Comparison of ENCODE assay signal across 24 cellular contexts in the genomic region with DNA sequence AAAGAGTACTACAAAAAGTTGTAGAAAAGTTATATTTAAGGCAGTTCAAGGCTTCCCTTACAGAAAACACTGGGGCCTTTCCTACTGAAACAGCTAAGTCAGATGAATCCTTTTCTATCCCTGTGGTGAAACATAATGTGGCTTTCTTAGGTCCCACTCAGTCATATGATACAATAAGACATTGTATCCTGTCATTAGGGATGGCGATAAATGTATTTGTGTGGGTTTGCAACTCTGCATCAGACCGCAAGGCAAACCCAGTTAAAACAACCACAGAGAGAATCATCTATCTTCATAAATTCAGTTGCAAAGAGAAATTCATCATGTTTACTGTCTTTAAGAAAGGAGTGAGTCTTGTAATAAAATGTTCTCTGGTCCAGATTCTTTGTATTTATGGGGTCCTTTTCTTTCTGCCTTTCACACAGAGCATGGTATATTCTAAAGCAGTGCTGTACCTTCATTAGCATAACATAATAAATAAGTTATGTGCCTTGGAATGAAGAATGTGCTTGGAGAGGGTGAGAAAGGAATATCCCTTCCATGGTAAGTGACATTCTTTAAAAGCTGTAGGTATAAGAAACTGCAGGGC.
DNase-seq lines count a peak whose midpoint lies in the region; ATAC-seq, FAIRE-seq and TF ChIP-seq lines count a peak whose summit lies in the region.
"Had no signal": no experiment of that assay in that cellular context is flagged by ENCODE, and none has a peak within 500 bp of the region (broad histone marks: within the 10 kb centered on the region; RNA-seq: fewer than 3 reads in every experiment).

No MANE protein-coding gene starts in this region.

- H3K27me3 ChIP-seq in astrocyte (ENCODE audit: insufficient read depth, low read length) (no peaks in the 10 kb centered on the region), BE2C (no peaks in the 10 kb centered on the region)
- H3K27me3 ChIP-seq: Peyer's patch, tibial nerve had no signal

- H3K27ac Mint-ChIP-seq in astrocyte (ENCODE audit: unreplicated experiment), result no peak overlapping the region
- H3K27ac Mint-ChIP-seq in nephron progenitor cell, result peak overlapping the region; percentile 78
- H3K27ac Mint-ChIP-seq: activated CD8-positive, alpha-beta T cell treated with anti-CD3 and anti-CD28 coated beads for 36 hours; activated T-helper 17 cell treated with anti-CD3 and anti-CD28 coated beads, Interleukin-2, amount 50 U/mL, for 72 hours; HFFc6; memory B cell had no signal

- H4K20me1 ChIP-seq in astrocyte (ENCODE audit: insufficient read depth, low read length), result no peaks in the 10 kb centered on the region

- H3K27ac ChIP-seq in astrocyte (ENCODE audit: low read depth, low read length) (no peak overlapping the region), caudate nucleus (ENCODE audit: low read depth, low read length) (no peak overlapping the region)
- H3K27ac ChIP-seq: Peyer's patch had no signal

- no peak for FAIRE-seq in astrocyte (lab: Jason Lieb, UNC)
- FAIRE-seq: bronchial epithelial cell, GM12878 had no signal

- ATAC-seq in HG02885 (IDR thresholded peaks at IDR 0.05; ENCODE audit: poor library complexity, unreplicated experiment), result peak; percentile 10
- ATAC-seq: activated CD8-positive, alpha-beta T cell treated with anti-CD3 and anti-CD28 coated beads for 36 hours; activated T-helper 17 cell treated with anti-CD3 and anti-CD28 coated beads, Interleukin-2, amount 50 U/mL, for 72 hours; left lobe of liver; sciatic nerve had no signal

- no peak overlapping the region for H3K4me3 ChIP-seq in astrocyte (ENCODE audit: insufficient read depth, low read depth, low read length)
- H3K4me3 ChIP-seq in BE2C (ENCODE audit: low read depth, low read length), result no peak overlapping the region
- H3K4me3 ChIP-seq: GM12878, Peyer's patch, tibial nerve had no signal

- H3K4me3 Mint-ChIP-seq in astrocyte (ENCODE audit: unreplicated experiment), result no peak overlapping the region
- peak overlapping the region; percentile 33 for H3K4me3 Mint-ChIP-seq in nephron progenitor cell
- H3K4me3 Mint-ChIP-seq: activated CD8-positive, alpha-beta T cell treated with anti-CD3 and anti-CD28 coated beads for 36 hours; activated T-helper 17 cell treated with anti-CD3 and anti-CD28 coated beads, Interleukin-2, amount 50 U/mL, for 72 hours; HFFc6; memory B cell had no signal

- H3K36me3 ChIP-seq in astrocyte (ENCODE audit: insufficient read depth, low read length) (no peaks in the 10 kb centered on the region), BE2C (no peaks in the 10 kb centered on the region)
- H3K36me3 ChIP-seq: Peyer's patch, tibial nerve had no signal

- no peak overlapping the region for H3K9ac ChIP-seq in astrocyte (ENCODE audit: low read length)

- H3K36me3 Mint-ChIP-seq in astrocyte (ENCODE audit: low read depth, unreplicated experiment) (no peaks in the 10 kb centered on the region), nephron progenitor cell (ENCODE audit: low read depth) (no peaks in the 10 kb centered on the region)
- H3K36me3 Mint-ChIP-seq: memory B cell had no signal

- DNase-seq in COLO829 (ENCODE audit: low spot score), result peak; percentile 34
- peak; percentile 1 for DNase-seq in astrocyte (ENCODE audit: low read depth)
- no peak for DNase-seq in nephron progenitor cell
- DNase-seq in CD1c-positive myeloid dendritic cell (ENCODE audit: extremely low spot score), result no peak
- DNase-seq in NCI-H774 (lab: John Stamatoyannopoulos, UW), result no peak
- DNase-seq in BE2C, result no peak
- no peak for DNase-seq in caudate nucleus (lab: John Stamatoyannopoulos, UW)
- DNase-seq: activated CD4-positive, alpha-beta T cell treated with anti-CD3 and anti-CD28 coated beads for 1 hour; activated CD8-positive, alpha-beta T cell treated with anti-CD3 and anti-CD28 coated beads for 36 hours; activated naive CD4-positive, alpha-beta T cell treated with anti-CD3 and anti-CD28 coated beads, Interleukin-2, amount 50 U/mL, for 16 hours; HFFc6; NCI-H2029; NCI-H524 treated with DMSO at 0.1 percent for 48 hours; Peyer's patch; SHP77 treated with DMSO at 0.1 percent for 48 hours; stimulated activated CD4-positive, alpha-beta T cell treated with anti-CD3 and anti-CD28 coated beads, Interleukin-4, amount 100 ng/mL, for 1 hour had no signal

- H3K4me2 ChIP-seq in astrocyte (ENCODE audit: low read length), result no peak overlapping the region

- H2AFZ ChIP-seq in astrocyte (ENCODE audit: low read depth, low read length), result no peak overlapping the region

- H3K4me1 ChIP-seq in astrocyte (ENCODE audit: insufficient read depth, low read length), result peaks cover 4% of the 10 kb centered on the region
- H3K4me1 ChIP-seq in BE2C, result peaks cover 30% of the 10 kb centered on the region
- H3K4me1 ChIP-seq: Peyer's patch had no signal

- TF ChIP-seq CTCF in astrocyte (IDR thresholded peaks at IDR 0.05; ENCODE audit: insufficient read depth, low read depth, low read length) (no peak), nephron progenitor cell (IDR thresholded peaks at IDR 0.05) (no peak), BE2C (IDR thresholded peaks at IDR 0.05; ENCODE audit: low read depth, low read length) (no peak)

- H3K4me1 Mint-ChIP-seq in astrocyte (ENCODE audit: low read depth, unreplicated experiment) (peaks cover 9% of the 10 kb centered on the region), nephron progenitor cell (peaks cover 80% of the 10 kb centered on the region)
- H3K4me1 Mint-ChIP-seq: activated T-helper 17 cell treated with anti-CD3 and anti-CD28 coated beads, Interleukin-2, amount 50 U/mL, for 72 hours; memory B cell had no signal

- H3K9me3 Mint-ChIP-seq in astrocyte (ENCODE audit: unreplicated experiment) (no peaks in the 10 kb centered on the region), nephron progenitor cell (peaks cover 2% of the 10 kb centered on the region)
- H3K9me3 Mint-ChIP-seq: activated CD8-positive, alpha-beta T cell treated with anti-CD3 and anti-CD28 coated beads for 36 hours; activated T-helper 17 cell treated with anti-CD3 and anti-CD28 coated beads, Interleukin-2, amount 50 U/mL, for 72 hours; HFFc6; memory B cell had no signal

- no peaks in the 10 kb centered on the region for H3K9me3 ChIP-seq in astrocyte (ENCODE audit: insufficient read depth, low read depth, low read length)
- no peaks in the 10 kb centered on the region for H3K9me3 ChIP-seq in BE2C
- H3K9me3 ChIP-seq: Peyer's patch, tibial nerve had no signal

- no peaks in the 10 kb centered on the region for H3K79me2 ChIP-seq in astrocyte (ENCODE audit: insufficient read depth, low read length)

- H3K27me3 Mint-ChIP-seq in astrocyte (ENCODE audit: low read depth, unreplicated experiment), result no peaks in the 10 kb centered on the region
- H3K27me3 Mint-ChIP-seq in nephron progenitor cell (ENCODE audit: low read depth, poor library complexity), result no peaks in the 10 kb centered on the region
- H3K27me3 Mint-ChIP-seq: activated CD8-positive, alpha-beta T cell treated with anti-CD3 and anti-CD28 coated beads for 36 hours; activated T-helper 17 cell treated with anti-CD3 and anti-CD28 coated beads, Interleukin-2, amount 50 U/mL, for 72 hours; memory B cell had no signal

Comparison
In these comparisons a context has a peak if more than half of its experiments do, and no peak if none do; other contexts are left out.
1. DNase-seq: peak in COLO829 (single experiment) and astrocyte (single experiment); none in nephron progenitor cell (single experiment), CD1c-positive myeloid dendritic cell (single experiment), NCI-H774 (single experiment), BE2C (single experiment) and caudate nucleus (0 of 61).